ENCODE assay signal across 18 cellular contexts in genomic region chr3:146019508-146019907, GRCh38.
"Had no signal": no experiment of that assay in that cellular context is flagged by ENCODE, and none has a peak within 500 bp of the region (broad histone marks: within the 10 kb centered on the region; RNA-seq: fewer than 3 reads in every experiment).

No MANE protein-coding gene starts in this region.

- H3K9ac ChIP-seq: parathyroid adenoma had no signal

- H3K9me3 ChIP-seq: adrenal gland, body of pancreas, gastrocnemius medialis, stomach, testis had no signal

- H2AFZ ChIP-seq: parathyroid adenoma had no signal

- H3K4me3 ChIP-seq: adrenal gland, body of pancreas, gastrocnemius medialis, stomach, testis had no signal

- H3K36me3 ChIP-seq: adrenal gland, gastrocnemius medialis, stomach had no signal

- H3K79me2 ChIP-seq: parathyroid adenoma had no signal

- ATAC-seq: activated T-cell treated with anti-CD3 and anti-CD28 coated beads, Interleukin-2, amount 50 U/mL, for 4 hours; body of pancreas; gastrocnemius medialis; left lobe of liver; naive thymus-derived CD4-positive, alpha-beta T cell had no signal

- H3K4me1 ChIP-seq: adrenal gland, body of pancreas, gastrocnemius medialis, parathyroid adenoma, testis had no signal

- H3K27ac ChIP-seq: adrenal gland, body of pancreas, gastrocnemius medialis, parathyroid adenoma, stomach, testis, VCaP had no signal

- H3K27me3 ChIP-seq: adrenal gland, body of pancreas, gastrocnemius medialis, stomach, testis had no signal

- DNase-seq: activated CD4-positive, alpha-beta memory T cell treated with anti-CD3 and anti-CD28 coated beads, Interleukin-2, amount 10 ng/mL, durations not matched to agents 7 days and 5 days; activated effector memory CD4-positive, alpha-beta T cell treated with Interleukin-2 at 50 U/mL for 16 hours; activated naive CD4-positive, alpha-beta T cell treated with anti-CD3 and anti-CD28 coated beads, Interleukin-2, amount 50 U/mL, for 16 hours; activated T-cell treated with anti-CD3 and anti-CD28 coated beads, Interleukin-2, amount 50 U/mL, for 4 hours; adrenal gland; body of pancreas; cerebellar nuclear complex; effector CD8-positive, alpha-beta T cell; gastrocnemius medialis; islet precursor cell; naive thymus-derived CD4-positive, alpha-beta T cell; stimulated activated CD4-positive, alpha-beta T cell treated with anti-CD3 and anti-CD28 coated beads, Interleukin-12 subunit alpha, Interleukin-12 subunit beta, amount 100 ng/mL, for 4 hours; stimulated activated CD4-positive, alpha-beta T cell treated with anti-CD3 and anti-CD28 coated beads, Interleukin-2, amount 100 ng/mL, for 24 hours; stomach; testis had no signal
